ENCODE assay signal across 23 cellular contexts in genomic region chr2:197986977-197987376, GRCh38.
"Had no signal": no experiment of that assay in that cellular context is flagged by ENCODE, and none has a peak within 500 bp of the region (broad histone marks: within the 10 kb centered on the region; RNA-seq: fewer than 3 reads in every experiment).

No MANE protein-coding gene starts in this region.

- ATAC-seq: left colon; left lung; lower lobe of right lung; naive thymus-derived CD8-positive, alpha-beta T cell; pancreas; stimulated activated effector memory CD8-positive, alpha-beta T cell treated with anti-CD3 and anti-CD28 coated beads, Interleukin-12 subunit alpha, Interleukin-12 subunit beta, amount 100 ng/mL, for 72 hours; upper lobe of right lung had no signal

- H3K27ac ChIP-seq: left lung, lower lobe of right lung, pancreas, right atrium auricular region, sigmoid colon, spleen, suprapubic skin, thoracic aorta, tibial artery, upper lobe of right lung had no signal

- H3K4me3 ChIP-seq: left lung, lower lobe of right lung, pancreas, right atrium auricular region, sigmoid colon, spleen, suprapubic skin, thoracic aorta, tibial artery, upper lobe of right lung had no signal

- H3K36me3 ChIP-seq: left lung, lower lobe of right lung, pancreas, right atrium auricular region, sigmoid colon, spleen, suprapubic skin, thoracic aorta, tibial artery, upper lobe of right lung had no signal

- DNase-seq: hypothalamus; immature natural killer cell; kidney; left colon; left lung; lower lobe of right lung; mammary epithelial cell; mesenchymal stem cell; naive thymus-derived CD8-positive, alpha-beta T cell; nucleus accumbens; pancreas; sigmoid colon; small intestine; spleen; stimulated activated CD4-positive, alpha-beta T cell treated with anti-CD3 and anti-CD28 coated beads, Interleukin-4, amount 100 ng/mL, for 24 hours; stimulated activated naive CD4-positive, alpha-beta T cell; tibial artery; trophoblast cell; upper lobe of right lung had no signal

- H3K27me3 ChIP-seq: left lung, pancreas, right atrium auricular region, sigmoid colon, spleen, suprapubic skin, tibial artery, upper lobe of right lung had no signal

- H3K9me3 ChIP-seq: left lung, lower lobe of right lung, pancreas, right atrium auricular region, sigmoid colon, suprapubic skin, thoracic aorta, tibial artery, upper lobe of right lung had no signal

- H3K4me1 ChIP-seq: left lung, lower lobe of right lung, pancreas, right atrium auricular region, spleen, upper lobe of right lung had no signal
